8 cellular contexts compared by ENCODE assay signal in genomic region chr19:12611361-12611699, GRCh38. TPM values are rescaled to one million over a fixed set of nuclear protein-coding genes. Genes with fewer than 3 reads are reported as not detected.
DNase-seq lines count a peak whose midpoint lies in the region; ATAC-seq and TF ChIP-seq lines count a peak whose summit lies in the region.

No MANE protein-coding gene starts in this region.

- H3K36me3 ChIP-seq in Karpas-422 (ENCODE audit: insufficient read depth, low read length), result peaks cover 21% of the 10 kb centered on the region
- peaks cover 0 to 12% (median 0%) of the 10 kb centered on the region in 4 donors for H3K36me3 ChIP-seq in transverse colon

- no peak for TF ChIP-seq CTCF in epithelial cell of esophagus (IDR thresholded peaks at IDR 0.05; ENCODE audit: insufficient read depth, low read depth, low read length, missing control alignments)
- TF ChIP-seq CTCF in transverse colon (IDR thresholded peaks at IDR 0.05), result no peak

- no peak for TF ChIP-seq EP300 in transverse colon (IDR thresholded peaks at IDR 0.05; ENCODE audit: low read depth)

- 0% methylated on average over 10 of the region's 10 CpGs for WGBS in transverse colon (ENCODE audit: low coverage in 1 of 2), 2 donors

- H3K4me2 ChIP-seq in Karpas-422 (ENCODE audit: low read depth, low read length, poor library complexity, severe bottlenecking), result peak overlapping the region; percentile 94

- H3K27ac ChIP-seq in Karpas-422 (ENCODE audit: low read length), result peak overlapping the region; percentile 95
- peak overlapping the region; percentile 96 to 99 (median 99) for H3K27ac ChIP-seq in transverse colon

- in situ Hi-C loops in transverse colon (cut with MboI; ENCODE audit: low pct_ligation_motif_present in 1 of 4, low pct_unique_long_range_greater_than_20kb in 1 of 4, low sequenced_read_pairs in 3 of 4), result no loop called here

- no peaks in the 10 kb centered on the region for H3K9me2 ChIP-seq in Karpas-422 (replicated peaks; ENCODE audit: insufficient read depth, low read length)

- DNase-seq in DMS153 (lab: John Stamatoyannopoulos, UW), result peak; percentile 13
- no peak for DNase-seq in Karpas-422
- peak; percentile 67 for DNase-seq in SW480 (ENCODE audit: low spot score)
- peak; percentile 86 for DNase-seq in epithelial cell of esophagus (ENCODE audit: low read depth)
- peak; percentile 89 for DNase-seq in mesenteric fat pad (ENCODE audit: low spot score)
- peak; percentile 77 for DNase-seq in transverse colon

- H3K9me3 ChIP-seq in Karpas-422 (ENCODE audit: low read length), result no peaks in the 10 kb centered on the region
- no peaks in the 10 kb centered on the region for H3K9me3 ChIP-seq in transverse colon

- ATAC-seq in HG03520 (IDR thresholded peaks at IDR 0.05; ENCODE audit: unreplicated experiment), result no peak
- no peak for ATAC-seq in HG03432 (IDR thresholded peaks at IDR 0.05; ENCODE audit: unreplicated experiment)

- no peak for TF ChIP-seq POLR2A in transverse colon (IDR thresholded peaks at IDR 0.05)

- peaks cover 52% of the 10 kb centered on the region for H3K79me2 ChIP-seq in Karpas-422 (ENCODE audit: low read length)

- intact Hi-C loops in transverse colon (cut with DNase I; ENCODE audit: low total_unique reads), result no loop called here

- H3K4me1 ChIP-seq in Karpas-422 (ENCODE audit: low read length), result peaks cover 49% of the 10 kb centered on the region
- peaks cover 0 to 48% (median 22%) of the 10 kb centered on the region in 4 donors for H3K4me1 ChIP-seq in transverse colon

- H3K27me3 ChIP-seq in Karpas-422 (ENCODE audit: low read length) (no peaks in the 10 kb centered on the region), transverse colon (no peaks in the 10 kb centered on the region)

- peaks cover 7% of the 10 kb centered on the region for H4K20me1 ChIP-seq in Karpas-422 (ENCODE audit: insufficient read depth, low read depth, low read length)

- H3K9ac ChIP-seq in Karpas-422 (ENCODE audit: low read length), result peak overlapping the region; percentile 85

- no peak overlapping the region for H2AFZ ChIP-seq in Karpas-422 (ENCODE audit: low read length)

- H3K4me3 ChIP-seq in Karpas-422 (ENCODE audit: low read length), result peak overlapping the region; percentile 86
- H3K4me3 ChIP-seq in epithelial cell of esophagus (ENCODE audit: low read length), result peak overlapping the region; percentile 91
- H3K4me3 ChIP-seq in transverse colon, result peak overlapping the region; percentile 81 to 96 (median 86)

RNA-seq across cellular contexts. Expression of gene ZNF791, which starts 0.6 kb away (rescaled TPM):
- total RNA-seq in Karpas-422 (2014; rRNA removed; shearing (Covaris generic); ENCODE audit: low replicate concordance), result 14.4 and 21.4 TPM in 2 replicates
- 24.1 TPM for total RNA-seq in mesenteric fat pad
- 10 to 100 TPM; 17.5 to 83.0 (median 24.9) TPM for total RNA-seq in transverse colon

RNA-seq across cellular contexts. Expression of gene ZNF490, which starts 0.7 kb away (rescaled TPM):
- 13.2 and 14.2 TPM in 2 replicates for total RNA-seq in Karpas-422 (2014; rRNA removed; shearing (Covaris generic); ENCODE audit: low replicate concordance)
- 4.6 TPM for total RNA-seq in mesenteric fat pad
- total RNA-seq in transverse colon, result 10 to 100 TPM in 2 of 4 donors, 1 to 10 TPM in 2; 6.7 to 54.9 (median 10.8) TPM

RNA-seq across cellular contexts. Expression of gene MAN2B1, which starts 55.2 kb away (rescaled TPM):
- total RNA-seq in Karpas-422 (2014; rRNA removed; shearing (Covaris generic); ENCODE audit: low replicate concordance), result 77.2 and 94.3 TPM in 2 replicates
- 106 TPM for total RNA-seq in mesenteric fat pad
- total RNA-seq in transverse colon, result 100 to 1,000 TPM in 1 of 4 donors, 10 to 100 TPM in 3; 52.4 to 272 (median 70.1) TPM

RNA-seq across cellular contexts. Expression of gene WDR83, which starts 55.3 kb away (rescaled TPM):
- total RNA-seq in Karpas-422 (2014; rRNA removed; shearing (Covaris generic); ENCODE audit: low replicate concordance), result 13.3 and 16.5 TPM in 2 replicates
- 7.2 TPM for total RNA-seq in mesenteric fat pad
- 10 to 100 TPM in 1 of 4 donors, 1 to 10 TPM in 2, not detected in 1; 7.6 to 36.3 (median 9.4) TPM for total RNA-seq in transverse colon
